ENCODE assay signal across 18 cellular contexts in the genomic region with DNA sequence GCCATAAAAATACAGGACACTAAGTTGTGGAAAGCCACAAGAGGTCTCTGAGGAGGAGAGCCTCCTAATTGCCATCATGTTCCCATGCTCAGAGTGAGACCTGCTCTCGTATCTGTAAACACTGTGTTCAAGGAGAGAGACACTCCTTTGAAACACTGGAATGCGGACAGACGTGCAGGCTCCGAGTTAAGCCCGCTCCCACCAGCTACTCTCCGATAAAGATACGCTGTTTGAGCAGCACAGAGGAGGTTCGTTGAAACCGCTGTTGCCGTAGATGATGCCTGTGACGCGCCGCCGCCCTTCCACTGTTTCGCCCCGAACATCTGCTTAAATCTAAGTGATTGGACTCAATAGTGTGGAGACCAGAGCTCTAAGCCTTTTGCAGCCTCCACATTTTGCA. TPM values are rescaled to one million over a fixed set of nuclear protein-coding genes. Genes with fewer than 3 reads are reported as not detected.
DNase-seq lines count a peak whose midpoint lies in the region; ATAC-seq and TF ChIP-seq lines count a peak whose summit lies in the region.
"Had no signal": no experiment of that assay in that cellular context is flagged by ENCODE, and none has a peak within 500 bp of the region (broad histone marks: within the 10 kb centered on the region; RNA-seq: fewer than 3 reads in every experiment).

No MANE protein-coding gene starts in this region.

- peaks cover 3% of the 10 kb centered on the region for H3K4me1 ChIP-seq in CD8-positive, alpha-beta T cell (ENCODE audit: insufficient read depth, low read length)
- peaks cover 0 to 6% of the 10 kb centered on the region in 2 experiments for H3K4me1 ChIP-seq in neutrophil (ENCODE audit: control insufficient read depth in 1 of 2, insufficient read depth in 1 of 2, low read depth in 1 of 2, low read length in 1 of 2)

- H3K9me3 Mint-ChIP-seq in CD8-positive, alpha-beta T cell = no peaks in the 10 kb centered on the region
- no peaks in the 10 kb centered on the region for H3K9me3 Mint-ChIP-seq in WTC11
- no peaks in the 10 kb centered on the region for H3K9me3 Mint-ChIP-seq in activated naive CD4-positive, alpha-beta T cell treated with anti-CD3 and anti-CD28 coated beads for 36 hours
- H3K9me3 Mint-ChIP-seq: CD4-positive, CD25-positive, alpha-beta regulatory T cell had no signal

- peak overlapping the region; percentile 11 for H3K27ac Mint-ChIP-seq in CD8-positive, alpha-beta T cell
- H3K27ac Mint-ChIP-seq in WTC11 = peak overlapping the region; percentile 48; the same call in 1 of the 2 replicates
- H3K27ac Mint-ChIP-seq in activated naive CD4-positive, alpha-beta T cell treated with anti-CD3 and anti-CD28 coated beads for 36 hours = no peak overlapping the region

- ATAC-seq in CD8-positive, alpha-beta T cell = no peak
- no peak for ATAC-seq in WTC11

- DNase-seq in CD8-positive, alpha-beta T cell = no peak
- DNase-seq in WTC11 (ENCODE audit: low spot score) (no peak), retina (no peak)
- no peak for DNase-seq in stimulated activated CD4-positive, alpha-beta T cell treated with anti-CD3 and anti-CD28 coated beads, Interleukin-12 subunit alpha, Interleukin-12 subunit beta, amount 100 ng/mL, for 4 hours
- DNase-seq in activated naive CD4-positive, alpha-beta T cell treated with anti-CD3 and anti-CD28 coated beads for 36 hours = no peak
- DNase-seq: Caco-2; CD4-positive, CD25-positive, alpha-beta regulatory T cell; GDM1; KBM-7; MV-4-11; NCI-H1694 treated with DMSO at 0.1 percent for 48 hours; NCI-H2227 treated with DMSO at 0.1 percent for 48 hours; NCI-H510A treated with DMSO at 0.1 percent for 48 hours; NCI-H82; SHP77 treated with DMSO at 0.1 percent for 48 hours; SK-N-SH had no signal

- CTCF ChIA-PET in CD8-positive, alpha-beta T cell (lab: Charles Lee) = no interaction called here
- CTCF ChIA-PET in WTC11 (lab: Charles Lee) = interaction anchor here (1.2 kb wide), 1 partner anchor 20 kb away, joined by 4 read pairs; no protein-coding TSS in a partner anchor
- CTCF ChIA-PET in activated naive CD4-positive, alpha-beta T cell treated with anti-CD3 and anti-CD28 coated beads for 36 hours (lab: Charles Lee) = no interaction called here

- no peaks in the 10 kb centered on the region for H3K27me3 ChIP-seq in CD8-positive, alpha-beta T cell (ENCODE audit: insufficient read depth, low read length)
- H3K27me3 ChIP-seq in neutrophil = no peaks in the 10 kb centered on the region

- H3K4me1 Mint-ChIP-seq in CD8-positive, alpha-beta T cell (ENCODE audit: low read depth) = peaks cover 13% of the 10 kb centered on the region
- H3K4me1 Mint-ChIP-seq in WTC11 = peaks cover 30% of the 10 kb centered on the region
- H3K4me1 Mint-ChIP-seq in activated naive CD4-positive, alpha-beta T cell treated with anti-CD3 and anti-CD28 coated beads for 36 hours (ENCODE audit: low read depth) = peaks cover 13% of the 10 kb centered on the region

- H3K36me3 Mint-ChIP-seq in CD8-positive, alpha-beta T cell = peaks cover 52% of the 10 kb centered on the region
- peaks cover 23% of the 10 kb centered on the region for H3K36me3 Mint-ChIP-seq in WTC11
- peaks cover 13% of the 10 kb centered on the region for H3K36me3 Mint-ChIP-seq in activated naive CD4-positive, alpha-beta T cell treated with anti-CD3 and anti-CD28 coated beads for 36 hours (ENCODE audit: low read depth)

- no peak overlapping the region for H3K4me3 ChIP-seq in CD8-positive, alpha-beta T cell (ENCODE audit: low read depth, low read length)
- no peak overlapping the region for H3K4me3 ChIP-seq in neutrophil (ENCODE audit: low read depth in 1 of 2, low read length in 1 of 2)

- no peak overlapping the region for H3K4me3 Mint-ChIP-seq in CD8-positive, alpha-beta T cell
- H3K4me3 Mint-ChIP-seq in WTC11 = no peak overlapping the region
- no peak overlapping the region for H3K4me3 Mint-ChIP-seq in activated naive CD4-positive, alpha-beta T cell treated with anti-CD3 and anti-CD28 coated beads for 36 hours
- H3K4me3 Mint-ChIP-seq: CD4-positive, CD25-positive, alpha-beta regulatory T cell had no signal

- H3K36me3 ChIP-seq in CD8-positive, alpha-beta T cell (ENCODE audit: insufficient read depth, low read length) = peaks cover 21% of the 10 kb centered on the region
- peaks cover 72% of the 10 kb centered on the region for H3K36me3 ChIP-seq in neutrophil

- intact Hi-C loops in CD8-positive, alpha-beta T cell (cut with DNase I, micrococcal nuclease) = no loop called here
- intact Hi-C loops in activated naive CD4-positive, alpha-beta T cell treated with anti-CD3 and anti-CD28 coated beads for 36 hours (cut with micrococcal nuclease) = no loop called here

- H3K27ac ChIP-seq in C4-2B (peak overlapping the region; percentile 93), neutrophil (peak overlapping the region; percentile 54)
- H3K27ac ChIP-seq in CD8-positive, alpha-beta T cell (ENCODE audit: low read depth, low read length) = no peak overlapping the region

- H3K27me3 Mint-ChIP-seq in CD8-positive, alpha-beta T cell (ENCODE audit: low read depth) = no peaks in the 10 kb centered on the region
- no peaks in the 10 kb centered on the region for H3K27me3 Mint-ChIP-seq in WTC11 (ENCODE audit: low read depth)
- H3K27me3 Mint-ChIP-seq in activated naive CD4-positive, alpha-beta T cell treated with anti-CD3 and anti-CD28 coated beads for 36 hours (ENCODE audit: low read depth) = no peaks in the 10 kb centered on the region
- H3K27me3 Mint-ChIP-seq: CD4-positive, CD25-positive, alpha-beta regulatory T cell had no signal

- TF ChIP-seq CTCF in C4-2B (conservative IDR thresholded peaks at IDR 0.05) (no peak), WTC11 (IDR thresholded peaks at IDR 0.05) (no peak), neutrophil (IDR thresholded peaks at IDR 0.05) (no peak)
- TF ChIP-seq CTCF in CD8-positive, alpha-beta T cell (IDR thresholded peaks at IDR 0.05) = no peak

- POLR2A ChIA-PET in CD8-positive, alpha-beta T cell (lab: Charles Lee) = interaction anchor here (0.9 kb wide), 1 partner anchor 12 kb away, joined by 3 read pairs; no protein-coding TSS in a partner anchor
- POLR2A ChIA-PET in WTC11 (lab: Charles Lee) = no interaction called here

- no peaks in the 10 kb centered on the region for H3K9me3 ChIP-seq in CD8-positive, alpha-beta T cell (ENCODE audit: low read length)
- no peaks in the 10 kb centered on the region for H3K9me3 ChIP-seq in neutrophil
- H3K9me3 ChIP-seq: Caco-2, SK-N-SH had no signal

TF ChIP-seq in WTC11, 78 proteins besides CTCF, POLR2A, EP300 and RAD21 (continues in another document):
- TF ChIP-seq TEAD1 (CRISPR knock-in tag; IDR thresholded peaks at IDR 0.05) (no peak), IRF2 (CRISPR knock-in tag; IDR thresholded peaks at IDR 0.05; ENCODE audit: borderline replicate concordance, low read depth) (no peak), TCF7 (CRISPR knock-in tag; IDR thresholded peaks at IDR 0.05; ENCODE audit: low read depth) (no peak), MYBL2 (CRISPR knock-in tag; IDR thresholded peaks at IDR 0.05) (no peak), JUN (CRISPR knock-in tag; IDR thresholded peaks at IDR 0.05) (no peak), NR2C2 (CRISPR knock-in tag; IDR thresholded peaks at IDR 0.05) (no peak)
- TF ChIP-seq, protein P1, sequence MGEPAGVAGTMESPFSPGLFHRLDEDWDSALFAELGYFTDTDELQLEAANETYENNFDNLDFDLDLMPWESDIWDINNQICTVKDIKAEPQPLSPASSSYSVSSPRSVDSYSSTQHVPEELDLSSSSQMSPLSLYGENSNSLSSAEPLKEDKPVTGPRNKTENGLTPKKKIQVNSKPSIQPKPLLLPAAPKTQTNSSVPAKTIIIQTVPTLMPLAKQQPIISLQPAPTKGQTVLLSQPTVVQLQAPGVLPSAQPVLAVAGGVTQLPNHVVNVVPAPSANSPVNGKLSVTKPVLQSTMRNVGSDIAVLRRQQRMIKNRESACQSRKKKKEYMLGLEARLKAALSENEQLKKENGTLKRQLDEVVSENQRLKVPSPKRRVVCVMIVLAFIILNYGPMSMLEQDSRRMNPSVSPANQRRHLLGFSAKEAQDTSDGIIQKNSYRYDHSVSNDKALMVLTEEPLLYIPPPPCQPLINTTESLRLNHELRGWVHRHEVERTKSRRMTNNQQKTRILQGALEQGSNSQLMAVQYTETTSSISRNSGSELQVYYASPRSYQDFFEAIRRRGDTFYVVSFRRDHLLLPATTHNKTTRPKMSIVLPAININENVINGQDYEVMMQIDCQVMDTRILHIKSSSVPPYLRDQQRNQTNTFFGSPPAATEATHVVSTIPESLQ (CRISPR knock-in tag; IDR thresholded peaks at IDR 0.05) = no peak

RNA-seq across cellular contexts. Expression of a gene that starts 25.1 kb away (rescaled TPM):
- total RNA-seq in CD8-positive, alpha-beta T cell = 100 to 1,000 TPM; 133 to 134 TPM
- 98.6 to 131 TPM (median 106 TPM) in 3 replicates for total RNA-seq in WTC11 (2021)
- total RNA-seq in activated naive CD4-positive, alpha-beta T cell treated with anti-CD3 and anti-CD28 coated beads for 36 hours = 100 to 1,000 TPM; 151 to 154 TPM

RNA-seq across cellular contexts. Expression of a gene that starts 51.9 kb away (rescaled TPM):
- total RNA-seq in CD8-positive, alpha-beta T cell = 10 to 100 TPM in 1 of 2 experiments, 1 to 10 TPM in 1; 6.6 to 11.7 TPM
- 53.2 to 62.1 TPM (median 57.6 TPM) in 3 replicates for total RNA-seq in WTC11 (2021)
- total RNA-seq in activated naive CD4-positive, alpha-beta T cell treated with anti-CD3 and anti-CD28 coated beads for 36 hours = 10 to 100 TPM; 16.6 to 19.5 TPM
